1 cellular context compared by ENCODE assay signal in genomic region chr1:30908886-30909777, GRCh38.
TF ChIP-seq lines count a peak whose summit lies in the region.

No MANE protein-coding gene starts in this region.

TF ChIP-seq in GM23338, 12 proteins besides CTCF, POLR2A, EP300 and RAD21 (continued from another document):
- TF ChIP-seq, protein P1, sequence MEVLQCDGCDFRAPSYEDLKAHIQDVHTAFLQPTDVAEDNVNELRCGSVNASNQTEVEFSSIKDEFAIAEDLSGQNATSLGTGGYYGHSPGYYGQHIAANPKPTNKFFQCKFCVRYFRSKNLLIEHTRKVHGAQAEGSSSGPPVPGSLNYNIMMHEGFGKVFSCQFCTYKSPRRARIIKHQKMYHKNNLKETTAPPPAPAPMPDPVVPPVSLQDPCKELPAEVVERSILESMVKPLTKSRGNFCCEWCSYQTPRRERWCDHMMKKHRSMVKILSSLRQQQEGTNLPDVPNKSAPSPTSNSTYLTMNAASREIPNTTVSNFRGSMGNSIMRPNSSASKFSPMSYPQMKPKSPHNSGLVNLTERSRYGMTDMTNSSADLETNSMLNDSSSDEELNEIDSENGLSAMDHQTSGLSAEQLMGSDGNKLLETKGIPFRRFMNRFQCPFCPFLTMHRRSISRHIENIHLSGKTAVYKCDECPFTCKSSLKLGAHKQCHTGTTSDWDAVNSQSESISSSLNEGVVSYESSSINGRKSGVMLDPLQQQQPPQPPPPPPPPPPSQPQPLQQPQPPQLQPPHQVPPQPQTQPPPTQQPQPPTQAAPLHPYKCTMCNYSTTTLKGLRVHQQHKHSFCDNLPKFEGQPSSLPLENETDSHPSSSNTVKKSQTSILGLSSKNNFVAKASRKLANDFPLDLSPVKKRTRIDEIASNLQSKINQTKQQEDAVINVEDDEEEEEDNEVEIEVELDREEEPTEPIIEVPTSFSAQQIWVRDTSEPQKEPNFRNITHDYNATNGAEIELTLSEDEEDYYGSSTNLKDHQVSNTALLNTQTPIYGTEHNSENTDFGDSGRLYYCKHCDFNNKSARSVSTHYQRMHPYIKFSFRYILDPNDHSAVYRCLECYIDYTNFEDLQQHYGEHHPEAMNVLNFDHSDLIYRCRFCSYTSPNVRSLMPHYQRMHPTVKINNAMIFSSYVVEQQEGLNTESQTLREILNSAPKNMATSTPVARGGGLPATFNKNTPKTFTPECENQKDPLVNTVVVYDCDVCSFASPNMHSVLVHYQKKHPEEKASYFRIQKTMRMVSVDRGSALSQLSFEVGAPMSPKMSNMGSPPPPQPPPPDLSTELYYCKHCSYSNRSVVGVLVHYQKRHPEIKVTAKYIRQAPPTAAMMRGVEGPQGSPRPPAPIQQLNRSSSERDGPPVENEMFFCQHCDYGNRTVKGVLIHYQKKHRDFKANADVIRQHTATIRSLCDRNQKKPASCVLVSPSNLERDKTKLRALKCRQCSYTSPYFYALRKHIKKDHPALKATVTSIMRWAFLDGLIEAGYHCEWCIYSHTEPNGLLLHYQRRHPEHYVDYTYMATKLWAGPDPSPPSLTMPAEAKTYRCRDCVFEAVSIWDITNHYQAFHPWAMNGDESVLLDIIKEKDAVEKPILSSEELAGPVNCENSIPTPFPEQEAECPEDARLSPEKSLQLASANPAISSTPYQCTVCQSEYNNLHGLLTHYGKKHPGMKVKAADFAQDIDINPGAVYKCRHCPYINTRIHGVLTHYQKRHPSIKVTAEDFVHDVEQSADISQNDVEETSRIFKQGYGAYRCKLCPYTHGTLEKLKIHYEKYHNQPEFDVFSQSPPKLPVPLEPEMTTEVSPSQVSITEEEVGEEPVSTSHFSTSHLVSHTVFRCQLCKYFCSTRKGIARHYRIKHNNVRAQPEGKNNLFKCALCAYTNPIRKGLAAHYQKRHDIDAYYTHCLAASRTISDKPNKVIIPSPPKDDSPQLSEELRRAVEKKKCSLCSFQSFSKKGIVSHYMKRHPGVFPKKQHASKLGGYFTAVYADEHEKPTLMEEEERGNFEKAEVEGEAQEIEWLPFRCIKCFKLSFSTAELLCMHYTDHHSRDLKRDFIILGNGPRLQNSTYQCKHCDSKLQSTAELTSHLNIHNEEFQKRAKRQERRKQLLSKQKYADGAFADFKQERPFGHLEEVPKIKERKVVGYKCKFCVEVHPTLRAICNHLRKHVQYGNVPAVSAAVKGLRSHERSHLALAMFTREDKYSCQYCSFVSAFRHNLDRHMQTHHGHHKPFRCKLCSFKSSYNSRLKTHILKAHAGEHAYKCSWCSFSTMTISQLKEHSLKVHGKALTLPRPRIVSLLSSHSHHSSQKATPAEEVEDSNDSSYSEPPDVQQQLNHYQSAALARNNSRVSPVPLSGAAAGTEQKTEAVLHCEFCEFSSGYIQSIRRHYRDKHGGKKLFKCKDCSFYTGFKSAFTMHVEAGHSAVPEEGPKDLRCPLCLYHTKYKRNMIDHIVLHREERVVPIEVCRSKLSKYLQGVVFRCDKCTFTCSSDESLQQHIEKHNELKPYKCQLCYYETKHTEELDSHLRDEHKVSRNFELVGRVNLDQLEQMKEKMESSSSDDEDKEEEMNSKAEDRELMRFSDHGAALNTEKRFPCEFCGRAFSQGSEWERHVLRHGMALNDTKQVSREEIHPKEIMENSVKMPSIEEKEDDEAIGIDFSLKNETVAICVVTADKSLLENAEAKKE (CRISPR knock-in tag; IDR thresholded peaks at IDR 0.05): no peak
